ENCODE assay signal across 9 cellular contexts in genomic region chr22:29031236-29031982, GRCh38. TPM values are rescaled to one million over a fixed set of nuclear protein-coding genes. Genes with fewer than 3 reads are reported as not detected.
DNase-seq lines count a peak whose midpoint lies in the region; ATAC-seq and TF ChIP-seq lines count a peak whose summit lies in the region.
"Had no signal": no experiment of that assay in that cellular context is flagged by ENCODE, and none has a peak within 500 bp of the region (broad histone marks: within the 10 kb centered on the region; RNA-seq: fewer than 3 reads in every experiment).

No MANE protein-coding gene starts in this region.

- H3K27me3 ChIP-seq in parathyroid adenoma (ENCODE audit: control insufficient read depth, insufficient read depth, low read length): no peaks in the 10 kb centered on the region

- no peaks in the 10 kb centered on the region for H3K79me2 ChIP-seq in parathyroid adenoma

- H3K4me1 ChIP-seq in parathyroid adenoma: peaks cover 2% of the 10 kb centered on the region

- H3K9ac ChIP-seq in parathyroid adenoma: no peak overlapping the region

- H3K4me3 Mint-ChIP-seq in activated CD8-positive, alpha-beta T cell treated with anti-CD3 and anti-CD28 coated beads for 36 hours: peak overlapping the region; percentile 31

- peaks cover 45% of the 10 kb centered on the region for H3K27me3 Mint-ChIP-seq in activated CD8-positive, alpha-beta T cell treated with anti-CD3 and anti-CD28 coated beads for 36 hours

- H3K36me3 Mint-ChIP-seq in activated CD8-positive, alpha-beta T cell treated with anti-CD3 and anti-CD28 coated beads for 36 hours (ENCODE audit: low read depth): no peaks in the 10 kb centered on the region

- intact Hi-C loops in activated CD8-positive, alpha-beta T cell treated with anti-CD3 and anti-CD28 coated beads for 36 hours (cut with micrococcal nuclease): no loop called here

- no peaks in the 10 kb centered on the region for H3K36me3 ChIP-seq in parathyroid adenoma (ENCODE audit: control insufficient read depth, insufficient read depth, low read length)

- TF ChIP-seq CTCF in activated CD8-positive, alpha-beta T cell treated with anti-CD3 and anti-CD28 coated beads for 36 hours (IDR thresholded peaks at IDR 0.05): no peak
- TF ChIP-seq CTCF in parathyroid adenoma (IDR thresholded peaks at IDR 0.05): no peak

- H3K4me2 ChIP-seq in parathyroid adenoma (ENCODE audit: low read length): peak overlapping the region; percentile 72

- POLR2A ChIA-PET in activated CD8-positive, alpha-beta T cell treated with anti-CD3 and anti-CD28 coated beads for 36 hours (lab: Charles Lee): interaction anchor here (0.6 to 0.8 kb wide), 2 partner anchors 123 to 284 kb away, joined by 3 read pairs; no protein-coding TSS in a partner anchor

- no peak overlapping the region for H3K27ac ChIP-seq in parathyroid adenoma
- H3K27ac ChIP-seq: SK-N-MC had no signal

- CTCF ChIA-PET in activated CD8-positive, alpha-beta T cell treated with anti-CD3 and anti-CD28 coated beads for 36 hours (lab: Charles Lee): interaction anchor here (0.7 to 4.2 kb wide), 9 partner anchors 9 to 202 kb away, joined by 3 to 17 read pairs (median 3); no protein-coding TSS in a partner anchor

- peak; percentile 71 for ATAC-seq in activated CD8-positive, alpha-beta T cell treated with anti-CD3 and anti-CD28 coated beads for 36 hours
- ATAC-seq in GM18861 (IDR thresholded peaks at IDR 0.05; ENCODE audit: unreplicated experiment): no peak

- no peak overlapping the region for H3K4me3 ChIP-seq in parathyroid adenoma (ENCODE audit: low read depth, low read length)
- H3K4me3 ChIP-seq: SK-N-MC had no signal

- peaks cover 20% of the 10 kb centered on the region for H3K4me1 Mint-ChIP-seq in activated CD8-positive, alpha-beta T cell treated with anti-CD3 and anti-CD28 coated beads for 36 hours (ENCODE audit: low read depth)

- H2AFZ ChIP-seq in parathyroid adenoma: peak overlapping the region; percentile 66

- H3K27ac Mint-ChIP-seq in activated CD8-positive, alpha-beta T cell treated with anti-CD3 and anti-CD28 coated beads for 36 hours: no peak overlapping the region

- no peaks in the 10 kb centered on the region for H3K9me3 ChIP-seq in parathyroid adenoma (ENCODE audit: control insufficient read depth, low read length)

- H3K9me3 Mint-ChIP-seq in activated CD8-positive, alpha-beta T cell treated with anti-CD3 and anti-CD28 coated beads for 36 hours: no peaks in the 10 kb centered on the region

- DNase-seq in HCEC 1CT (peak; percentile 94), glomerular endothelial cell (ENCODE audit: extremely low read depth, low read depth, low spot score) (peak; percentile 95), SIG-M5 (lab: John Stamatoyannopoulos, UW) (no peak), SIG-M5 treated with dmso at 0.1 percent for 504 hours (lab: John Stamatoyannopoulos, UW; ENCODE audit: unreplicated experiment) (no peak)
- peak; percentile 36 for DNase-seq in activated CD8-positive, alpha-beta T cell treated with anti-CD3 and anti-CD28 coated beads for 36 hours
- no peak for DNase-seq in activated T-cell treated with anti-CD3 and anti-CD28 coated beads, Interleukin-2, amount 50 U/mL, for 48 hours

RNA-seq across cellular contexts. Expression of gene C22orf31, which starts 30.2 kb away (rescaled TPM):
- total RNA-seq in activated CD8-positive, alpha-beta T cell treated with anti-CD3 and anti-CD28 coated beads for 36 hours: not detected
- not detected in 2 replicates for total RNA-seq in glomerular endothelial cell

RNA-seq across cellular contexts. Expression of gene KREMEN1, which starts 41.4 kb away (rescaled TPM):
- under 1 TPM; 0.11 to 0.43 TPM for total RNA-seq in activated CD8-positive, alpha-beta T cell treated with anti-CD3 and anti-CD28 coated beads for 36 hours
- total RNA-seq in glomerular endothelial cell: 0.68 and 2.3 TPM in 2 replicates

Comparison
In these comparisons a context has a peak if more than half of its experiments do, and no peak if none do; other contexts are left out.
1. DNase-seq: peak in HCEC 1CT (single experiment), activated CD8-positive, alpha-beta T cell treated with anti-CD3 and anti-CD28 coated beads for 36 hours (single experiment) and glomerular endothelial cell (single experiment); none in SIG-M5 (single experiment), SIG-M5 treated with dmso at 0.1 percent for 504 hours (single experiment) and activated T-cell treated with anti-CD3 and anti-CD28 coated beads, Interleukin-2, amount 50 U/mL, for 48 hours (0 of 2).